In the genomic region with DNA sequence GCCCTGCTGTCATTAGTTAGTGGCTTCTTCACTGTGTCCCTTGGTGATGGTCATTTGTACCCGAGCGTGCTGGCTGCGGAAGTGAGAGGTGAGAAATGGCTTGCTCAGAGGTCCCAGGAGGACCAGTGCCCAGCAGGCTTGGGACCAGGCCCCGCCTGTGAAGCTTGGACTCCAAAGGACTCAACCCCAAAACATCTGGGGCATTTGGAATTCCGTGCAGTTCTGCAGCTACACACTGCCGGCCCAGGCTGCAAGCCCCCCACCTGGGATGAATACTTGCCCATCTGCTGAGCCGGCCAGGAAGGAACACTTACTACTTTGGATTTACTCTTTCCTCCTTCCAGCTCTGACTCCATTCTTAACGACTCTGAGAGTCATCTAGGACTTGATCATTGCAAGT, we compare ENCODE assay signal across 19 cellular contexts.
"Had no signal": no experiment of that assay in that cellular context is flagged by ENCODE, and none has a peak within 500 bp of the region (broad histone marks: within the 10 kb centered on the region; RNA-seq: fewer than 3 reads in every experiment).

No MANE protein-coding gene starts in this region.

- H3K9ac ChIP-seq: SK-N-SH had no signal

- DNase-seq: KBM-7, MG63, NCI-H1092, NCI-H1105 treated with DMSO at 0.1 percent for 48 hours, NCI-H1417 treated with DMSO at 0.1 percent for 48 hours, NCI-H146, NCI-H1694 treated with DMSO at 0.1 percent for 48 hours, NCI-H1930, NCI-H2107, NCI-H2227 treated with DMSO at 0.1 percent for 48 hours, NCI-H446, NCI-H510A, NCI-H524 treated with DMSO at 0.1 percent for 48 hours, NCI-H69, NCI-H774, RPMI8226, SIG-M5, SK-N-SH had no signal

- H3K27me3 ChIP-seq: MG63 had no signal

- H3K27ac ChIP-seq: HL-60 had no signal

- H3K4me2 ChIP-seq: SK-N-SH had no signal

- H3K4me3 ChIP-seq: MG63 had no signal

- H3K9me3 ChIP-seq: MG63, SK-N-SH had no signal
